In genomic region chr22:42188808-42189447, GRCh38 we compare ENCODE assay signal across 12 cellular contexts. TPM values are rescaled to one million over a fixed set of nuclear protein-coding genes. Genes with fewer than 3 reads are reported as not detected.
A peak's percentile ranks its signal among the peaks of the same experiment; 100 is the strongest.
DNase-seq lines count a peak whose midpoint lies in the region; ATAC-seq and TF ChIP-seq lines count a peak whose summit lies in the region.
"Had no signal": no experiment of that assay in that cellular context is flagged by ENCODE, and none has a peak within 500 bp of the region (broad histone marks: within the 10 kb centered on the region; RNA-seq: fewer than 3 reads in every experiment).

No MANE protein-coding gene starts in this region.

- H3K4me3 Mint-ChIP-seq in CD4-positive, CD25-positive, alpha-beta regulatory T cell, result peak overlapping the region in 1 of 4 donors; percentile 26
- no peak overlapping the region for H3K4me3 Mint-ChIP-seq in activated T-helper 1 cell treated with anti-CD3 and anti-CD28 coated beads, Interleukin-12 subunit alpha, Interleukin-12 subunit beta, Interleukin-2, Interleukin-4 antibody, amounts not matched to agents 30 ng/mL and 10 ng/mL and 1 ng/mL, durations not matched to agents 14 hours and 24 hours and 36 hours
- no peak overlapping the region for H3K4me3 Mint-ChIP-seq in immature natural killer cell

- peaks cover 9% of the 10 kb centered on the region for H3K36me3 ChIP-seq in CD4-positive, CD25-positive, alpha-beta regulatory T cell (ENCODE audit: control insufficient read depth, insufficient read depth, low read length)
- H3K36me3 ChIP-seq in right lobe of liver, result no peaks in the 10 kb centered on the region

- H3K27ac Mint-ChIP-seq in CD4-positive, CD25-positive, alpha-beta regulatory T cell, result peak overlapping the region in 2 of 3 donors; percentile 74 to 85
- peak overlapping the region; percentile 31 for H3K27ac Mint-ChIP-seq in activated T-helper 1 cell treated with anti-CD3 and anti-CD28 coated beads, Interleukin-12 subunit alpha, Interleukin-12 subunit beta, Interleukin-2, Interleukin-4 antibody, amounts not matched to agents 30 ng/mL and 10 ng/mL and 1 ng/mL, durations not matched to agents 14 hours and 24 hours and 36 hours
- peak overlapping the region in 5 of 6 donors; percentile 34 to 84 (median 49) for H3K27ac Mint-ChIP-seq in immature natural killer cell

- intact Hi-C loops in activated T-helper 1 cell treated with anti-CD3 and anti-CD28 coated beads, Interleukin-12 subunit alpha, Interleukin-12 subunit beta, Interleukin-2, Interleukin-4 antibody, amounts not matched to agents 30 ng/mL and 10 ng/mL and 1 ng/mL, durations not matched to agents 14 hours and 24 hours and 36 hours (cut with micrococcal nuclease), result loop anchor here (10.0 kb wide), 1 partner anchor 94 kb away; the partner anchor contains the start of gene NDUFA6
- intact Hi-C loops in right lobe of liver (cut with DNase I), result no loop called here

- TF ChIP-seq CTCF in HL-60 (IDR thresholded peaks at IDR 0.05; ENCODE audit: insufficient read depth, low read length) (no peak), right lobe of liver (IDR thresholded peaks at IDR 0.05) (no peak)

- 84% methylated on average over 4 of the region's 4 CpGs for WGBS in right lobe of liver (ENCODE audit: insufficient coverage, low coverage, low lambda C conversion rate, missing lambda C conversion rate)

- no peaks in the 10 kb centered on the region for H3K9me3 Mint-ChIP-seq in CD4-positive, CD25-positive, alpha-beta regulatory T cell
- H3K9me3 Mint-ChIP-seq in activated T-helper 1 cell treated with anti-CD3 and anti-CD28 coated beads, Interleukin-12 subunit alpha, Interleukin-12 subunit beta, Interleukin-2, Interleukin-4 antibody, amounts not matched to agents 30 ng/mL and 10 ng/mL and 1 ng/mL, durations not matched to agents 14 hours and 24 hours and 36 hours, result no peaks in the 10 kb centered on the region
- H3K9me3 Mint-ChIP-seq in immature natural killer cell, result no peaks in the 10 kb centered on the region

- peaks cover 19% of the 10 kb centered on the region for H3K36me3 Mint-ChIP-seq in CD4-positive, CD25-positive, alpha-beta regulatory T cell
- peaks cover 10% of the 10 kb centered on the region for H3K36me3 Mint-ChIP-seq in activated T-helper 1 cell treated with anti-CD3 and anti-CD28 coated beads, Interleukin-12 subunit alpha, Interleukin-12 subunit beta, Interleukin-2, Interleukin-4 antibody, amounts not matched to agents 30 ng/mL and 10 ng/mL and 1 ng/mL, durations not matched to agents 14 hours and 24 hours and 36 hours (ENCODE audit: low read depth)
- H3K36me3 Mint-ChIP-seq in immature natural killer cell, result no peaks in the 10 kb centered on the region

- H3K9me3 ChIP-seq in CD4-positive, CD25-positive, alpha-beta regulatory T cell (ENCODE audit: control insufficient read depth in 2 of 2, low read length in 2 of 2), result no peaks in the 10 kb centered on the region
- H3K9me3 ChIP-seq in right lobe of liver, result no peaks in the 10 kb centered on the region
- H3K9me3 ChIP-seq: BLaER1 had no signal

- no peaks in the 10 kb centered on the region for H3K27me3 Mint-ChIP-seq in CD4-positive, CD25-positive, alpha-beta regulatory T cell
- H3K27me3 Mint-ChIP-seq in activated T-helper 1 cell treated with anti-CD3 and anti-CD28 coated beads, Interleukin-12 subunit alpha, Interleukin-12 subunit beta, Interleukin-2, Interleukin-4 antibody, amounts not matched to agents 30 ng/mL and 10 ng/mL and 1 ng/mL, durations not matched to agents 14 hours and 24 hours and 36 hours (ENCODE audit: insufficient read depth), result no peaks in the 10 kb centered on the region
- H3K27me3 Mint-ChIP-seq in immature natural killer cell (ENCODE audit: low read depth in 3 of 3), result peaks cover 0 to 1% (median 0%) of the 10 kb centered on the region in 3 donors

- ATAC-seq in CD4-positive, CD25-positive, alpha-beta regulatory T cell (ENCODE audit: low read depth in 2 of 2), result no peak
- ATAC-seq in HG02678 (IDR thresholded peaks at IDR 0.05; ENCODE audit: unreplicated experiment), result no peak
- no peak for ATAC-seq in right lobe of liver
- ATAC-seq in HG03159 (IDR thresholded peaks at IDR 0.05; ENCODE audit: unreplicated experiment), result no peak
- ATAC-seq: right cardiac atrium had no signal

- H3K4me1 Mint-ChIP-seq in CD4-positive, CD25-positive, alpha-beta regulatory T cell, result peaks cover 62 to 94% (median 70%) of the 10 kb centered on the region in 4 donors
- H3K4me1 Mint-ChIP-seq in activated T-helper 1 cell treated with anti-CD3 and anti-CD28 coated beads, Interleukin-12 subunit alpha, Interleukin-12 subunit beta, Interleukin-2, Interleukin-4 antibody, amounts not matched to agents 30 ng/mL and 10 ng/mL and 1 ng/mL, durations not matched to agents 14 hours and 24 hours and 36 hours (ENCODE audit: low read depth), result peaks cover 68% of the 10 kb centered on the region
- peaks cover 45 to 79% of the 10 kb centered on the region in 2 donors for H3K4me1 Mint-ChIP-seq in immature natural killer cell

- no peak overlapping the region for H3K27ac ChIP-seq in CD4-positive, CD25-positive, alpha-beta regulatory T cell (ENCODE audit: insufficient read depth, low read length, poor library complexity, severe bottlenecking)
- H3K27ac ChIP-seq in HL-60 (replicated peaks), result no peak overlapping the region
- H3K27ac ChIP-seq in right lobe of liver, result no peak overlapping the region
- H3K27ac ChIP-seq: BLaER1 had no signal

- no peak overlapping the region for H3K4me3 ChIP-seq in CD4-positive, CD25-positive, alpha-beta regulatory T cell (ENCODE audit: low read depth, low read length)
- no peak overlapping the region for H3K4me3 ChIP-seq in HL-60 (replicated peaks; ENCODE audit: insufficient read depth, low read length)
- no peak overlapping the region for H3K4me3 ChIP-seq in right lobe of liver
- H3K4me3 ChIP-seq: BLaER1 had no signal

- DNase-seq in CD4-positive, CD25-positive, alpha-beta regulatory T cell, result no peak
- peak; percentile 16 to 20 for DNase-seq in HL-60 (ENCODE audit: low read depth in 1 of 2, low spot score in 1 of 2)
- DNase-seq in activated T-helper 1 cell treated with anti-CD3 and anti-CD28 coated beads, Interleukin-12 subunit alpha, Interleukin-12 subunit beta, Interleukin-2, Interleukin-4 antibody, amounts not matched to agents 30 ng/mL and 10 ng/mL and 1 ng/mL, durations not matched to agents 14 hours and 24 hours and 36 hours (ENCODE audit: low spot score), result no peak
- DNase-seq in immature natural killer cell, result no peak
- no peak for DNase-seq in right lobe of liver
- DNase-seq in hypothalamus (lab: John Stamatoyannopoulos, UW), result no peak
- DNase-seq: cortex of kidney, NCI-H2029, right cardiac atrium had no signal

- H3K27me3 ChIP-seq in CD4-positive, CD25-positive, alpha-beta regulatory T cell (ENCODE audit: control insufficient read depth, insufficient read depth, low read length), result no peaks in the 10 kb centered on the region
- no peaks in the 10 kb centered on the region for H3K27me3 ChIP-seq in HL-60 (ENCODE audit: insufficient read depth, poor library complexity, severe bottlenecking)
- H3K27me3 ChIP-seq in right lobe of liver, result no peaks in the 10 kb centered on the region
- H3K27me3 ChIP-seq: BLaER1 had no signal

- H3K4me1 ChIP-seq in CD4-positive, CD25-positive, alpha-beta regulatory T cell (ENCODE audit: control insufficient read depth, insufficient read depth, low read length, poor library complexity, severe bottlenecking), result peaks cover 25% of the 10 kb centered on the region
- H3K4me1 ChIP-seq in right lobe of liver, result peaks cover 0 to 6% (median 0%) of the 10 kb centered on the region in 4 donors

- TF ChIP-seq POLR2A in right lobe of liver (IDR thresholded peaks at IDR 0.05), result no peak

RNA-seq across cellular contexts. Expression of gene CYP2D6, which starts 58.3 kb away (rescaled TPM):
- 9.0 TPM for total RNA-seq in CD4-positive, CD25-positive, alpha-beta regulatory T cell
- under 1 TPM in 2 of 4 donors, not detected in 2; 0.17 to 0.26 TPM for polyA plus RNA-seq in CD4-positive, CD25-positive, alpha-beta regulatory T cell
- 4.1 and 4.6 TPM in 2 replicates for total RNA-seq in activated T-helper 1 cell treated with anti-CD3 and anti-CD28 coated beads, Interleukin-12 subunit alpha, Interleukin-12 subunit beta, Interleukin-2, Interleukin-4 antibody, amounts not matched to agents 30 ng/mL and 10 ng/mL and 1 ng/mL, durations not matched to agents 14 hours and 24 hours and 36 hours
- polyA plus RNA-seq in immature natural killer cell, result not detected
- total RNA-seq in right lobe of liver, result 100 to 1,000 TPM; 104 to 400 (median 283) TPM

Comparison
In these comparisons a context has a peak if more than half of its experiments do, and no peak if none do; other contexts are left out.
1. DNase-seq: peak in HL-60 (2 of 2); none in CD4-positive, CD25-positive, alpha-beta regulatory T cell (0 of 3), activated T-helper 1 cell treated with anti-CD3 and anti-CD28 coated beads, Interleukin-12 subunit alpha, Interleukin-12 subunit beta, Interleukin-2, Interleukin-4 antibody, amounts not matched to agents 30 ng/mL and 10 ng/mL and 1 ng/mL, durations not matched to agents 14 hours and 24 hours and 36 hours (single experiment), immature natural killer cell (0 of 3), right lobe of liver (0 of 3) and hypothalamus (0 of 51).
2. RNA of gene CYP2D6, which starts 58.3 kb away (total RNA-seq): 104 to 400 TPM in right lobe of liver; 9.0 TPM in CD4-positive, CD25-positive, alpha-beta regulatory T cell (single experiment) and 4.1 to 4.6 TPM in activated T-helper 1 cell treated with anti-CD3 and anti-CD28 coated beads, Interleukin-12 subunit alpha, Interleukin-12 subunit beta, Interleukin-2, Interleukin-4 antibody, amounts not matched to agents 30 ng/mL and 10 ng/mL and 1 ng/mL, durations not matched to agents 14 hours and 24 hours and 36 hours; every median in the first group is over 10 times any median in the second.
3. Peak in every context shown above with its lines, with median percentiles within 50 percentile points of each other: H3K27ac Mint-ChIP-seq.